ENCODE assay signal across 27 cellular contexts in the genomic region with DNA sequence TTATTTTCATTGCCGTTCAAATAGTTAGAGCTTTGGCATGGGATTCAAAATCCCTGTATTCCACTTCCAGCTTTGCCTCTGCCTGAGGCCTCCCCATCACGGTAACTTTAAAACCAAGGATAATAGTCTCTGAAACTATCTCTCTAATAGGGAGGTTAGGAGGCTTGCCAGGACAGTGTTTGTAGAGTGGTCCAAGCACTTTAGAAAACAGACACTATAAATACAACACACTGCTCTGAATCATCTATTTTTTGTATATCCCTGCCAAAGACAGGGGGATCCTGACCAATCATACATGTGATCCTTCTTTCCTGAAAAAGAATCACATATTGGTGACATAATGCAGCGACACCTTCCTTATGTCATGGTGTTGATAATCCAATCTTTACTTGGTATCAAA.
DNase-seq lines count a peak whose midpoint lies in the region; ATAC-seq, FAIRE-seq and TF ChIP-seq lines count a peak whose summit lies in the region.
"Had no signal": no experiment of that assay in that cellular context is flagged by ENCODE, and none has a peak within 500 bp of the region (broad histone marks: within the 10 kb centered on the region; RNA-seq: fewer than 3 reads in every experiment).

No MANE protein-coding gene starts in this region.

- peak; percentile 67 for ATAC-seq in SK-N-SH treated with all-trans-retinoic acid at 6 μM for 48 hours
- ATAC-seq: GM23338, PC-3 had no signal

- POLR2A ChIA-PET in SK-N-SH (lab: Yijun Ruan, JAX) = no interaction called here

- no peak for TF ChIP-seq RAD21 in SK-N-SH (IDR thresholded peaks at IDR 0.05; ENCODE audit: low read length)

- H3K9ac ChIP-seq in SK-N-SH (no peak overlapping the region), mesenchymal stem cell (ENCODE audit: low read length) (no peak overlapping the region), mesendoderm (ENCODE audit: low read length) (no peak overlapping the region)

- H4K8ac ChIP-seq in mesenchymal stem cell (ENCODE audit: low read length) (no peak overlapping the region), mesendoderm (ENCODE audit: low read depth, low read length) (no peak overlapping the region)

- H3K4ac ChIP-seq in mesenchymal stem cell (ENCODE audit: low read depth in 1 of 2, low read length in 2 of 2) = no peak overlapping the region
- H3K4ac ChIP-seq in mesendoderm (ENCODE audit: low read depth, low read length) = no peak overlapping the region

- no peak overlapping the region for H3K23ac ChIP-seq in mesenchymal stem cell (ENCODE audit: low read length in 2 of 2)
- H3K23ac ChIP-seq in mesendoderm (ENCODE audit: low read length) = no peak overlapping the region

- H2AFZ ChIP-seq in SK-N-SH (ENCODE audit: low read depth) (no peak overlapping the region), mesenchymal stem cell (ENCODE audit: low read depth, low read length) (no peak overlapping the region)
- H2AFZ ChIP-seq: GM23338 had no signal

- no peak for TF ChIP-seq EP300 in SK-N-SH (IDR thresholded peaks at IDR 0.05; ENCODE audit: borderline replicate concordance in 1 of 2, low read depth in 1 of 2, low read length in 1 of 2)

- CTCF ChIA-PET in SK-N-SH (lab: Yijun Ruan, JAX) = interaction anchor here (1.3 kb wide), 1 partner anchor 16 kb away, joined by 3 read pairs; no protein-coding TSS in a partner anchor

- WGBS in SK-N-SH (ENCODE audit: low lambda C conversion rate) = 88% methylated on average over 3 of the region's 3 CpGs
- 90% methylated on average over 2 of the region's 3 CpGs for WGBS in mesenchymal stem cell
- no CpG with 5 or more reads among the region's 3 CpGs for WGBS in mesendoderm (ENCODE audit: extremely low coverage, insufficient coverage, low lambda C conversion rate)

- peak overlapping the region in 1 of 2 experiments; percentile 40; a peak in 1 of 4 replicates for H3K27ac ChIP-seq in SK-N-SH (ENCODE audit: low read depth in 2 of 2, low read length in 1 of 2)
- no peak overlapping the region for H3K27ac ChIP-seq in mesenchymal stem cell (ENCODE audit: low read length, poor library complexity, severe bottlenecking)
- no peak overlapping the region for H3K27ac ChIP-seq in mesendoderm (ENCODE audit: low read depth, low read length)
- H3K27ac ChIP-seq: 22Rv1 had no signal

- H3K14ac ChIP-seq in mesenchymal stem cell (ENCODE audit: low read length in 2 of 2) = no peak overlapping the region

- H3K4me3 ChIP-seq in SK-N-SH (ENCODE audit: low read depth in 2 of 2, low read length in 1 of 2) (no peak overlapping the region), mesenchymal stem cell (ENCODE audit: insufficient read depth in 1 of 2, low read depth in 1 of 2, low read length in 2 of 2) (no peak overlapping the region), mesendoderm (ENCODE audit: low read length) (no peak overlapping the region)
- H3K4me3 ChIP-seq: GM23338 had no signal

- H2BK120ac ChIP-seq in mesenchymal stem cell (ENCODE audit: low read depth, low read length) (no peak overlapping the region), mesendoderm (ENCODE audit: low read depth, low read length) (no peak overlapping the region)

- H4K91ac ChIP-seq in mesenchymal stem cell (ENCODE audit: low read length) = no peak overlapping the region

- no peak overlapping the region for H2BK15ac ChIP-seq in mesenchymal stem cell (ENCODE audit: low read depth, poor library complexity, severe bottlenecking)
- no peak overlapping the region for H2BK15ac ChIP-seq in mesendoderm (replicated peaks; ENCODE audit: low read depth)

- H2BK5ac ChIP-seq in mesenchymal stem cell (ENCODE audit: low read depth, low read length, poor library complexity, severe bottlenecking) = no peak overlapping the region
- H2BK5ac ChIP-seq in mesendoderm (ENCODE audit: low read length) = no peak overlapping the region

- H2BK12ac ChIP-seq in mesenchymal stem cell (ENCODE audit: low read length in 2 of 2) = no peak overlapping the region

- no peak overlapping the region for H3K4me2 ChIP-seq in SK-N-SH
- H3K4me2 ChIP-seq in mesenchymal stem cell (ENCODE audit: low read length, poor library complexity, severe bottlenecking) = no peak overlapping the region
- H3K4me2 ChIP-seq in mesendoderm (ENCODE audit: low read length) = no peak overlapping the region
- H3K4me2 ChIP-seq: GM23338 had no signal

- no peak overlapping the region for H3K18ac ChIP-seq in mesenchymal stem cell (ENCODE audit: low read depth in 1 of 2, low read length in 2 of 2)
- H3K18ac ChIP-seq in mesendoderm (ENCODE audit: low read length) = no peak overlapping the region

- H3K27me3 ChIP-seq in SK-N-SH (ENCODE audit: insufficient read depth) (no peaks in the 10 kb centered on the region), mesenchymal stem cell (ENCODE audit: control insufficient read depth in 1 of 2, insufficient read depth in 1 of 2, low read length in 2 of 2) (no peaks in the 10 kb centered on the region), mesendoderm (ENCODE audit: insufficient read depth, low read length, poor library complexity) (no peaks in the 10 kb centered on the region)

- H3K9me3 ChIP-seq in SK-N-SH (no peaks in the 10 kb centered on the region), mesenchymal stem cell (ENCODE audit: control insufficient read depth, low read length) (no peaks in the 10 kb centered on the region)

- H3K79me2 ChIP-seq in SK-N-SH (ENCODE audit: insufficient read depth) (peaks cover 9% of the 10 kb centered on the region), mesendoderm (ENCODE audit: control insufficient read depth, insufficient read depth, low read length) (no peaks in the 10 kb centered on the region)

- H3K36me3 ChIP-seq in SK-N-SH (replicated peaks in 1 of 2; ENCODE audit: control insufficient read depth in 1 of 2, insufficient read depth in 2 of 2, low read length in 1 of 2) (peaks cover 0 to 5% of the 10 kb centered on the region in 2 experiments), mesenchymal stem cell (ENCODE audit: control insufficient read depth in 1 of 2, insufficient read depth in 2 of 2, low read depth in 1 of 2, low read length in 2 of 2) (peaks cover 0 to 61% of the 10 kb centered on the region in 2 experiments), mesendoderm (ENCODE audit: control insufficient read depth, insufficient read depth, low read length) (no peaks in the 10 kb centered on the region)

- H2AK5ac ChIP-seq in mesenchymal stem cell (ENCODE audit: low read length, severe bottlenecking) (no peak overlapping the region), mesendoderm (ENCODE audit: low read length) (no peak overlapping the region)

- H4K5ac ChIP-seq in mesendoderm (ENCODE audit: low read length) = no peak overlapping the region

- peaks cover 8% of the 10 kb centered on the region for H3F3A ChIP-seq in SK-N-SH (replicated peaks; ENCODE audit: insufficient read depth)

- peaks cover 31% of the 10 kb centered on the region for H3K79me1 ChIP-seq in mesenchymal stem cell (replicated peaks; ENCODE audit: low read length, poor library complexity, severe bottlenecking)
- no peaks in the 10 kb centered on the region for H3K79me1 ChIP-seq in mesendoderm (ENCODE audit: low read length)

- DNase-seq in SK-N-SH (no peak), mesenchymal stem cell (peak; percentile 32), GM12891 (ENCODE audit: insufficient read length, low spot score) (no peak), activated T-cell treated with anti-CD3 and anti-CD28 coated beads for 4 hours (no peak), mesendoderm (no peak)
- DNase-seq: CD8-positive, alpha-beta memory T cell; DMS79 treated with DMSO at 0.1 percent for 48 hours; GF-D8; H9; KBM-7; MM.1S; NCI-H1048; NCI-H1436; NCI-H187; NCI-H2081 treated with DMSO at 0.1 percent for 48 hours; NCI-H2171; NCI-H226; NCI-H510A treated with DMSO at 0.1 percent for 48 hours; NCI-H748 treated with DMSO at 0.1 percent for 48 hours; NK-92 treated with Interleukin-12 subunit alpha and Interleukin-12 subunit beta, amount 100 ng/mL, for 24 hours; PC-3 had no signal

- TF ChIP-seq CTCF in SK-N-SH (IDR thresholded peaks at IDR 0.05) = no peak

- FAIRE-seq in endometrium (lab: Jason Lieb, UNC) = peak; percentile 62
- no peak for FAIRE-seq in GM12891 (lab: Jason Lieb, UNC)
- FAIRE-seq: GM18507, HTR-8/SVneo had no signal

- peaks cover 3 to 16% of the 10 kb centered on the region in 2 experiments; a peak in 3 of 4 replicates for H3K4me1 ChIP-seq in SK-N-SH (ENCODE audit: control insufficient read depth in 1 of 2, insufficient read depth in 2 of 2, low read depth in 1 of 2, low read length in 1 of 2)
- H3K4me1 ChIP-seq in mesenchymal stem cell (ENCODE audit: control insufficient read depth, insufficient read depth, low read depth, low read length) = no peaks in the 10 kb centered on the region
- no peaks in the 10 kb centered on the region for H3K4me1 ChIP-seq in mesendoderm (ENCODE audit: control insufficient read depth, low read depth, low read length)

- no peaks in the 10 kb centered on the region for H3K9me2 ChIP-seq in SK-N-SH

- H4K20me1 ChIP-seq in SK-N-SH (ENCODE audit: insufficient read depth) = no peaks in the 10 kb centered on the region

- no peak overlapping the region for H3K56ac ChIP-seq in mesendoderm (ENCODE audit: low read length)

- no peak for TF ChIP-seq POLR2A in GM12891 (IDR thresholded peaks at IDR 0.05; ENCODE audit: low read depth, low read length)

TF ChIP-seq in SK-N-SH treated with all-trans-retinoic acid at 6 μM for 48 hours, 23 proteins besides CTCF, POLR2A, EP300 and RAD21 (continues in another document):
- TF ChIP-seq TOX (CRISPR knock-in tag; IDR thresholded peaks at IDR 0.05; ENCODE audit: borderline replicate concordance) = no peak

TF ChIP-seq in SK-N-SH, 30 proteins besides CTCF, POLR2A, EP300 and RAD21 (continues in another document):
- TF ChIP-seq MAX (IDR thresholded peaks at IDR 0.05; ENCODE audit: low read depth) = no peak
- no peak for TF ChIP-seq NRF1 (IDR thresholded peaks at IDR 0.05; ENCODE audit: low read depth, low read length)

TF ChIP-seq in GM12891, 5 proteins besides CTCF, POLR2A, EP300 and RAD21:
- TF ChIP-seq POU2F2 (IDR thresholded peaks at IDR 0.05; ENCODE audit: low read depth, low read length) (no peak), TAF1 (IDR thresholded peaks at IDR 0.05; ENCODE audit: low read depth, low read length) (no peak)
